Comparison of ENCODE assay signal across 26 cellular contexts in genomic region chr7:139112741-139113250, GRCh38. TPM values are rescaled to one million over a fixed set of nuclear protein-coding genes. Genes with fewer than 3 reads are reported as not detected.
A peak's percentile ranks its signal among the peaks of the same experiment; 100 is the strongest.
DNase-seq lines count a peak whose midpoint lies in the region; ATAC-seq and TF ChIP-seq lines count a peak whose summit lies in the region.
"Had no signal": no experiment of that assay in that cellular context is flagged by ENCODE, and none has a peak within 500 bp of the region (broad histone marks: within the 10 kb centered on the region; RNA-seq: fewer than 3 reads in every experiment).

No MANE protein-coding gene starts in this region.

- H3K9me3 ChIP-seq in CD8-positive, alpha-beta T cell (ENCODE audit: low read length), result no peaks in the 10 kb centered on the region
- H3K9me3 ChIP-seq in HAP-1, result no peaks in the 10 kb centered on the region
- H3K9me3 ChIP-seq: adrenal gland, esophagus squamous epithelium, gastrocnemius medialis, stomach, transverse colon had no signal

- intact Hi-C loops in activated CD4-positive, alpha-beta memory T cell treated with anti-CD3 and anti-CD28 coated beads for 36 hours (cut with micrococcal nuclease), result loop anchor here (1.0 kb wide), 1 partner anchor 218 kb away; no protein-coding TSS in a partner anchor
- intact Hi-C loops in CD8-positive, alpha-beta T cell (cut with DNase I, micrococcal nuclease), result loop anchor here in 1 of 2 experiments (10.0 kb wide), 1 partner anchor 358 kb away; no protein-coding TSS in a partner anchor

- peaks cover 39% of the 10 kb centered on the region for H3K4me1 Mint-ChIP-seq in activated CD4-positive, alpha-beta memory T cell treated with anti-CD3 and anti-CD28 coated beads for 36 hours (ENCODE audit: low read depth)
- H3K4me1 Mint-ChIP-seq in activated CD4-positive, alpha-beta memory T cell treated with anti-CD3 and anti-CD28 coated beads, Interleukin-2, amount 10 ng/mL, durations not matched to agents 7 days and 5 days, result peaks cover 44% of the 10 kb centered on the region
- peaks cover 52% of the 10 kb centered on the region for H3K4me1 Mint-ChIP-seq in CD8-positive, alpha-beta T cell (ENCODE audit: low read depth)
- peaks cover 50% of the 10 kb centered on the region for H3K4me1 Mint-ChIP-seq in activated naive CD8-positive, alpha-beta T cell (ENCODE audit: low read depth)
- H3K4me1 Mint-ChIP-seq in neural crest cell, result peaks cover 12% of the 10 kb centered on the region

- peaks cover 26% of the 10 kb centered on the region for H3K4me1 ChIP-seq in CD8-positive, alpha-beta T cell (ENCODE audit: insufficient read depth, low read length)
- peaks cover 6% of the 10 kb centered on the region for H3K4me1 ChIP-seq in HAP-1

- CTCF ChIA-PET in activated CD4-positive, alpha-beta memory T cell treated with anti-CD3 and anti-CD28 coated beads for 36 hours (lab: Charles Lee), result interaction anchor here (1.5 kb wide), 1 partner anchor 38 kb away, joined by 7 read pairs; no protein-coding TSS in a partner anchor
- CTCF ChIA-PET in activated CD4-positive, alpha-beta memory T cell treated with anti-CD3 and anti-CD28 coated beads, Interleukin-2, amount 10 ng/mL, durations not matched to agents 7 days and 5 days (lab: Charles Lee), result interaction anchor here (1.6 kb wide), 1 partner anchor 18 kb away, joined by 5 read pairs; no protein-coding TSS in a partner anchor
- CTCF ChIA-PET in CD8-positive, alpha-beta T cell (lab: Charles Lee), result interaction anchor here (0.6 to 2.2 kb wide), 7 partner anchors 14 to 100 kb away, joined by 3 to 8 read pairs (median 3); no protein-coding TSS in a partner anchor

- in situ Hi-C loops in HAP-1 (cut with MboI; ENCODE audit: low sequenced_read_pairs), result no loop called here

- peak overlapping the region; percentile 98 for H3K27ac Mint-ChIP-seq in activated CD4-positive, alpha-beta memory T cell treated with anti-CD3 and anti-CD28 coated beads for 36 hours
- no peak overlapping the region for H3K27ac Mint-ChIP-seq in activated CD4-positive, alpha-beta memory T cell treated with anti-CD3 and anti-CD28 coated beads, Interleukin-2, amount 10 ng/mL, durations not matched to agents 7 days and 5 days
- H3K27ac Mint-ChIP-seq in CD8-positive, alpha-beta T cell, result peak overlapping the region; percentile 99
- H3K27ac Mint-ChIP-seq in activated naive CD8-positive, alpha-beta T cell, result peak overlapping the region; percentile 92
- no peak overlapping the region for H3K27ac Mint-ChIP-seq in neural crest cell (ENCODE audit: unreplicated experiment)
- H3K27ac Mint-ChIP-seq: activated T-helper 2 cell treated with anti-CD3 and anti-CD28 coated beads, Interferon-gamma antibody, Interleukin-2, Interleukin-4, amounts not matched to agents 10 μg/mL and 5 μg/mL and 100 μg/mL, durations not matched to agents 14 hours and 24 hours and 36 hours; endodermal cell had no signal

- H3K27ac ChIP-seq in CD8-positive, alpha-beta T cell (ENCODE audit: low read depth, low read length), result no peak overlapping the region
- H3K27ac ChIP-seq in coronary artery, result no peak overlapping the region
- H3K27ac ChIP-seq: adrenal gland, esophagus squamous epithelium, gastrocnemius medialis, SK-N-MC, transverse colon had no signal

- DNase-seq in activated CD4-positive, alpha-beta memory T cell treated with anti-CD3 and anti-CD28 coated beads for 36 hours, result no peak
- no peak for DNase-seq in activated CD4-positive, alpha-beta memory T cell treated with anti-CD3 and anti-CD28 coated beads, Interleukin-2, amount 10 ng/mL, durations not matched to agents 7 days and 5 days
- no peak for DNase-seq in CD8-positive, alpha-beta T cell
- DNase-seq in neural crest cell (ENCODE audit: low read depth, low spot score) (no peak), coronary artery (ENCODE audit: low spot score) (no peak), COR-L47 (lab: John Stamatoyannopoulos, UW) (no peak), HAP-1 (ENCODE audit: low spot score in 2 of 2) (no peak)
- DNase-seq: activated B cell treated with CpG ODN at 0.5 μM for 24 hours; adrenal gland; DMS 273 treated with DMSO at 0.1 percent for 48 hours; endodermal cell; esophagus squamous epithelium; gastrocnemius medialis; MV-4-11; NCI-H1694 treated with DMSO at 0.1 percent for 48 hours; NCI-H2171 treated with DMSO at 0.1 percent for 48 hours; NCI-H526; stimulated activated CD4-positive, alpha-beta T cell treated with anti-CD3 and anti-CD28 coated beads, Interleukin-4, amount 100 ng/mL, for 1 hour; stomach; T1000; transverse colon had no signal

- no peaks in the 10 kb centered on the region for H3K9me3 Mint-ChIP-seq in activated CD4-positive, alpha-beta memory T cell treated with anti-CD3 and anti-CD28 coated beads for 36 hours
- no peaks in the 10 kb centered on the region for H3K9me3 Mint-ChIP-seq in activated CD4-positive, alpha-beta memory T cell treated with anti-CD3 and anti-CD28 coated beads, Interleukin-2, amount 10 ng/mL, durations not matched to agents 7 days and 5 days
- no peaks in the 10 kb centered on the region for H3K9me3 Mint-ChIP-seq in CD8-positive, alpha-beta T cell
- peaks cover 4% of the 10 kb centered on the region for H3K9me3 Mint-ChIP-seq in activated naive CD8-positive, alpha-beta T cell (ENCODE audit: low read depth)
- H3K9me3 Mint-ChIP-seq in neural crest cell, result no peaks in the 10 kb centered on the region
- H3K9me3 Mint-ChIP-seq: activated B cell treated with CpG ODN at 0.5 μM for 24 hours, endodermal cell had no signal

- H3K27me3 Mint-ChIP-seq in activated CD4-positive, alpha-beta memory T cell treated with anti-CD3 and anti-CD28 coated beads for 36 hours, result no peaks in the 10 kb centered on the region
- H3K27me3 Mint-ChIP-seq in activated CD4-positive, alpha-beta memory T cell treated with anti-CD3 and anti-CD28 coated beads, Interleukin-2, amount 10 ng/mL, durations not matched to agents 7 days and 5 days, result no peaks in the 10 kb centered on the region
- H3K27me3 Mint-ChIP-seq in CD8-positive, alpha-beta T cell (ENCODE audit: low read depth), result no peaks in the 10 kb centered on the region
- no peaks in the 10 kb centered on the region for H3K27me3 Mint-ChIP-seq in activated naive CD8-positive, alpha-beta T cell
- H3K27me3 Mint-ChIP-seq in neural crest cell (ENCODE audit: low read depth), result peaks cover 57% of the 10 kb centered on the region
- H3K27me3 Mint-ChIP-seq: activated B cell treated with CpG ODN at 0.5 μM for 24 hours had no signal

- H3K4me3 ChIP-seq in CD8-positive, alpha-beta T cell (ENCODE audit: low read depth, low read length), result no peak overlapping the region
- no peak overlapping the region for H3K4me3 ChIP-seq in coronary artery
- H3K4me3 ChIP-seq in HAP-1, result no peak overlapping the region
- H3K4me3 ChIP-seq: adrenal gland; BLaER1 treated with 17β-estradiol and CSF1 and Interleukin-3, amounts not matched to agents 10 nM and 100 nM; esophagus squamous epithelium; gastrocnemius medialis; lung; SK-N-MC; stomach; transverse colon had no signal

- H3K36me3 Mint-ChIP-seq in activated CD4-positive, alpha-beta memory T cell treated with anti-CD3 and anti-CD28 coated beads for 36 hours, result peaks cover 14% of the 10 kb centered on the region
- peaks cover 27% of the 10 kb centered on the region for H3K36me3 Mint-ChIP-seq in activated CD4-positive, alpha-beta memory T cell treated with anti-CD3 and anti-CD28 coated beads, Interleukin-2, amount 10 ng/mL, durations not matched to agents 7 days and 5 days (ENCODE audit: low read depth)
- H3K36me3 Mint-ChIP-seq in CD8-positive, alpha-beta T cell, result peaks cover 17% of the 10 kb centered on the region
- peaks cover 3% of the 10 kb centered on the region for H3K36me3 Mint-ChIP-seq in activated naive CD8-positive, alpha-beta T cell
- H3K36me3 Mint-ChIP-seq in neural crest cell (ENCODE audit: low read depth), result no peaks in the 10 kb centered on the region

- POLR2A ChIA-PET in activated CD4-positive, alpha-beta memory T cell treated with anti-CD3 and anti-CD28 coated beads for 36 hours (lab: Charles Lee), result interaction anchor here (0.7 to 0.8 kb wide), 2 partner anchors 12 to 18 kb away, joined by 3 read pairs; no protein-coding TSS in a partner anchor
- POLR2A ChIA-PET in activated CD4-positive, alpha-beta memory T cell treated with anti-CD3 and anti-CD28 coated beads, Interleukin-2, amount 10 ng/mL, durations not matched to agents 7 days and 5 days (lab: Charles Lee), result interaction anchor here (1.2 to 1.6 kb wide), 3 partner anchors 18 to 247 kb away, joined by 4 to 11 read pairs (median 5); partner anchors contain the start of gene LUC7L2
- POLR2A ChIA-PET in CD8-positive, alpha-beta T cell (lab: Charles Lee), result interaction anchor here (0.6 to 1.5 kb wide), 4 partner anchors 12 to 43 kb away, joined by 3 to 8 read pairs (median 3); no protein-coding TSS in a partner anchor

- H3K4me3 Mint-ChIP-seq in activated CD4-positive, alpha-beta memory T cell treated with anti-CD3 and anti-CD28 coated beads for 36 hours, result no peak overlapping the region
- no peak overlapping the region for H3K4me3 Mint-ChIP-seq in activated CD4-positive, alpha-beta memory T cell treated with anti-CD3 and anti-CD28 coated beads, Interleukin-2, amount 10 ng/mL, durations not matched to agents 7 days and 5 days
- no peak overlapping the region for H3K4me3 Mint-ChIP-seq in CD8-positive, alpha-beta T cell
- H3K4me3 Mint-ChIP-seq in activated naive CD8-positive, alpha-beta T cell, result no peak overlapping the region
- H3K4me3 Mint-ChIP-seq in neural crest cell, result peak overlapping the region; percentile 38
- H3K4me3 Mint-ChIP-seq: activated B cell treated with CpG ODN at 0.5 μM for 24 hours, endodermal cell had no signal

- ATAC-seq in CD8-positive, alpha-beta T cell, result no peak
- ATAC-seq: gastrocnemius medialis had no signal

- TF ChIP-seq CTCF in CD8-positive, alpha-beta T cell (IDR thresholded peaks at IDR 0.05), result no peak
- TF ChIP-seq CTCF in neural crest cell (conservative IDR thresholded peaks at IDR 0.05) (no peak), coronary artery (IDR thresholded peaks at IDR 0.05) (no peak)

- H3K36me3 ChIP-seq in CD8-positive, alpha-beta T cell (ENCODE audit: insufficient read depth, low read length), result no peaks in the 10 kb centered on the region
- H3K36me3 ChIP-seq in HAP-1 (replicated peaks), result no peaks in the 10 kb centered on the region
- H3K36me3 ChIP-seq: adrenal gland, esophagus squamous epithelium, gastrocnemius medialis, stomach, transverse colon had no signal

- no peaks in the 10 kb centered on the region for H3K27me3 ChIP-seq in CD8-positive, alpha-beta T cell (ENCODE audit: insufficient read depth, low read length)
- no peaks in the 10 kb centered on the region for H3K27me3 ChIP-seq in HAP-1 (ENCODE audit: low read depth)
- H3K27me3 ChIP-seq: adrenal gland; BLaER1 treated with 17β-estradiol and CSF1 and Interleukin-3, amounts not matched to agents 10 nM and 100 nM; esophagus squamous epithelium; gastrocnemius medialis; stomach; transverse colon had no signal

RNA-seq across cellular contexts. Expression of gene ZC3HAV1, which starts 3.3 kb away (rescaled TPM):
- total RNA-seq in activated CD4-positive, alpha-beta memory T cell treated with anti-CD3 and anti-CD28 coated beads for 36 hours, result 10 to 100 TPM; 99.3 to 99.6 TPM
- total RNA-seq in activated CD4-positive, alpha-beta memory T cell treated with anti-CD3 and anti-CD28 coated beads, Interleukin-2, amount 10 ng/mL, durations not matched to agents 7 days and 5 days, result 100 to 1,000 TPM; 129 to 133 TPM
- 100 to 1,000 TPM; 194 to 198 TPM for total RNA-seq in CD8-positive, alpha-beta T cell
- 19.6 and 20.5 TPM in 2 replicates for total RNA-seq in neural crest cell

Comparison
In these comparisons a context has a peak if more than half of its experiments do, and no peak if none do; other contexts are left out.
1. H3K27ac Mint-ChIP-seq: peak in activated CD4-positive, alpha-beta memory T cell treated with anti-CD3 and anti-CD28 coated beads for 36 hours (single experiment), CD8-positive, alpha-beta T cell (single experiment) and activated naive CD8-positive, alpha-beta T cell (single experiment); none in activated CD4-positive, alpha-beta memory T cell treated with anti-CD3 and anti-CD28 coated beads, Interleukin-2, amount 10 ng/mL, durations not matched to agents 7 days and 5 days (single experiment) and neural crest cell (single experiment).